Comparison of ENCODE assay signal across 19 cellular contexts in genomic region chr1:29655145-29655544, GRCh38.
DNase-seq lines count a peak whose midpoint lies in the region; ATAC-seq and TF ChIP-seq lines count a peak whose summit lies in the region.
"Had no signal": no experiment of that assay in that cellular context is flagged by ENCODE, and none has a peak within 500 bp of the region (broad histone marks: within the 10 kb centered on the region; RNA-seq: fewer than 3 reads in every experiment).

No MANE protein-coding gene starts in this region.

- no peak for TF ChIP-seq CTCF in GM12865 (IDR thresholded peaks at IDR 0.05; ENCODE audit: insufficient read depth, low read depth, low read length, missing control alignments)

- intact Hi-C loops in sciatic nerve (cut with DNase I): no loop called here

- no peak for ATAC-seq in sciatic nerve
- ATAC-seq in GM18907 (IDR thresholded peaks at IDR 0.05; ENCODE audit: unreplicated experiment): no peak
- ATAC-seq in stimulated activated naive CD8-positive, alpha-beta T cell treated with anti-CD3 and anti-CD28 coated beads, Interleukin-15, Interleukin-2, amounts not matched to agents 100 U/mL and 50 U/mL, for 24 hours: no peak

- peak; percentile 38 for DNase-seq in NCI-H510A treated with DMSO at 0.1 percent for 48 hours (lab: John Stamatoyannopoulos, UW)
- DNase-seq in NCI-H510A (lab: John Stamatoyannopoulos, UW): no peak
- peak; percentile 28 for DNase-seq in GM12865 (ENCODE audit: low read depth)
- peak; percentile 23 for DNase-seq in ecto neural progenitor cell (ENCODE audit: low spot score)
- peak; percentile 14 for DNase-seq in sciatic nerve (ENCODE audit: low spot score)
- DNase-seq in stimulated activated naive CD8-positive, alpha-beta T cell treated with anti-CD3 and anti-CD28 coated beads, Interleukin-15, Interleukin-2, amounts not matched to agents 100 U/mL and 50 U/mL, for 24 hours: no peak
- no peak for DNase-seq in cerebellum (ENCODE audit: low spot score)
- DNase-seq: 8988T; BE2C; CD4-positive, alpha-beta T cell; DMS79; GOT3; KBM-7; MV-4-11; NCI-H1417; NCI-H1930; NCI-H748 treated with DMSO at 0.1 percent for 48 hours; RPMI8226 had no signal

- H3K4me3 ChIP-seq in GM12865 (ENCODE audit: low read depth, low read length): no peak overlapping the region

Comparison
In these comparisons a context has a peak if more than half of its experiments do, and no peak if none do; other contexts are left out.
1. DNase-seq: peak in NCI-H510A treated with DMSO at 0.1 percent for 48 hours (single experiment), GM12865 (single experiment), ecto neural progenitor cell (single experiment) and sciatic nerve (single experiment); none in NCI-H510A (single experiment), stimulated activated naive CD8-positive, alpha-beta T cell treated with anti-CD3 and anti-CD28 coated beads, Interleukin-15, Interleukin-2, amounts not matched to agents 100 U/mL and 50 U/mL, for 24 hours (single experiment) and cerebellum (single experiment).